ENCODE assay signal across 1 cellular context in the genomic region with DNA sequence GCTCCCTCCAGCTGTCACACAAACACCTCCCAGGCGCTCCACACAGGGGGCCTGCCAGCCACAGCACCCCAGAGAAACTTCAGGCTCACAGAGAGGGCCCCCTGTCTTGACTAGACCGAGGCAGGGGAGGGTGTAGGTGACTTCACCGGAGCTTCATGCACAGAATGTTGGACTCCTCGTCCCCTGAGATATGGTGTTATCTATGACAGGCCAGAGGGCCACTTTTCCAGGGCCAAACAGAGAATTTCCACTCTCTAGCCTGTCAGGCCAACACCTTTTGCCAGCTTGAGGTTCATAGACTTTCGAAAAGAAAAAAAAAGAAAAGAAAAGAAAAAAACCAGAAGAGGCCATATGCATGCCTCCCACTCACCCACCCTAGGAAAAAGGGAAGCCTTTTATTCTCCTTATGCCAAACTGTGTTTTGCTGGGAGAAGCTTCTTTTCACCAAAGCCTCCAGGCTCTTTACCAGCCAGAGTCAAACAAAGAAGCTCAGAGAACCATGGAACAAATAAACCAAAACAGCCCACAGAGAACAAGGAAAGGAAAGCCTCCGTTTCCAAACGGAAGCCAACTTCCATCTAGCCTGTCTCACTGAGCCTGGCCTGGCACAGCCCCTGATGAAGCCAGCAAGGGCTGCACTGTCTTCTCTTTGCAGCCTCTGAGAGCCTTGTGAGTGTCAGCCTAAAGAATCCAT.
TF ChIP-seq lines count a peak whose summit lies in the region.

No MANE protein-coding gene starts in this region.

TF ChIP-seq in K562, 482 proteins besides CTCF, POLR2A, EP300 and RAD21 (continued from another document):
- TF ChIP-seq, protein P1, sequence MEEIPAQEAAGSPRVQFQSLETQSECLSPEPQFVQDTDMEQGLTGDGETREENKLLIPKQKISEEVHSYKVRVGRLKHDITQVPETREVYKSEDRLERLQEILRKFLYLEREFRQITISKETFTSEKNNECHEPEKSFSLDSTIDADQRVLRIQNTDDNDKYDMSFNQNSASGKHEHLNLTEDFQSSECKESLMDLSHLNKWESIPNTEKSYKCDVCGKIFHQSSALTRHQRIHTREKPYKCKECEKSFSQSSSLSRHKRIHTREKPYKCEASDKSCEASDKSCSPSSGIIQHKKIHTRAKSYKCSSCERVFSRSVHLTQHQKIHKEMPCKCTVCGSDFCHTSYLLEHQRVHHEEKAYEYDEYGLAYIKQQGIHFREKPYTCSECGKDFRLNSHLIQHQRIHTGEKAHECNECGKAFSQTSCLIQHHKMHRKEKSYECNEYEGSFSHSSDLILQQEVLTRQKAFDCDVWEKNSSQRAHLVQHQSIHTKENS (CRISPR knock-in tag; IDR thresholded peaks at IDR 0.05), result no peak
- TF ChIP-seq PML (IDR thresholded peaks at IDR 0.05; ENCODE audit: low read length) (peak; percentile 62; the same call in 1 of the 2 replicates), TCFL5 (CRISPR knock-in tag; conservative IDR thresholded peaks at IDR 0.05) (no peak), ZKSCAN8 (CRISPR knock-in tag; IDR thresholded peaks at IDR 0.05) (no peak), ZNF282 (CRISPR knock-in tag; IDR thresholded peaks at IDR 0.05) (no peak), ZNF507 (tag; conservative IDR thresholded peaks at IDR 0.05) (no peak), SMARCC2 (IDR thresholded peaks at IDR 0.05; ENCODE audit: low read depth) (peak; percentile 63), NR4A1 (CRISPR knock-in tag; IDR thresholded peaks at IDR 0.05) (no peak), NR4A1 (tag; IDR thresholded peaks at IDR 0.05) (no peak)
- TF ChIP-seq, protein P2, sequence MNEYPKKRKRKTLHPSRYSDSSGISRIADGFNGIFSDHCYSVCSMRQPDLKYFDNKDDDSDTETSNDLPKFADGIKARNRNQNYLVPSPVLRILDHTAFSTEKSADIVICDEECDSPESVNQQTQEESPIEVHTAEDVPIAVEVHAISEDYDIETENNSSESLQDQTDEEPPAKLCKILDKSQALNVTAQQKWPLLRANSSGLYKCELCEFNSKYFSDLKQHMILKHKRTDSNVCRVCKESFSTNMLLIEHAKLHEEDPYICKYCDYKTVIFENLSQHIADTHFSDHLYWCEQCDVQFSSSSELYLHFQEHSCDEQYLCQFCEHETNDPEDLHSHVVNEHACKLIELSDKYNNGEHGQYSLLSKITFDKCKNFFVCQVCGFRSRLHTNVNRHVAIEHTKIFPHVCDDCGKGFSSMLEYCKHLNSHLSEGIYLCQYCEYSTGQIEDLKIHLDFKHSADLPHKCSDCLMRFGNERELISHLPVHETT (CRISPR knock-in tag; conservative IDR thresholded peaks at IDR 0.05 in 1 of 2, IDR thresholded peaks at IDR 0.05 in 1 of 2), result no peak
